Comparison of ENCODE assay signal across 17 cellular contexts in the genomic region with DNA sequence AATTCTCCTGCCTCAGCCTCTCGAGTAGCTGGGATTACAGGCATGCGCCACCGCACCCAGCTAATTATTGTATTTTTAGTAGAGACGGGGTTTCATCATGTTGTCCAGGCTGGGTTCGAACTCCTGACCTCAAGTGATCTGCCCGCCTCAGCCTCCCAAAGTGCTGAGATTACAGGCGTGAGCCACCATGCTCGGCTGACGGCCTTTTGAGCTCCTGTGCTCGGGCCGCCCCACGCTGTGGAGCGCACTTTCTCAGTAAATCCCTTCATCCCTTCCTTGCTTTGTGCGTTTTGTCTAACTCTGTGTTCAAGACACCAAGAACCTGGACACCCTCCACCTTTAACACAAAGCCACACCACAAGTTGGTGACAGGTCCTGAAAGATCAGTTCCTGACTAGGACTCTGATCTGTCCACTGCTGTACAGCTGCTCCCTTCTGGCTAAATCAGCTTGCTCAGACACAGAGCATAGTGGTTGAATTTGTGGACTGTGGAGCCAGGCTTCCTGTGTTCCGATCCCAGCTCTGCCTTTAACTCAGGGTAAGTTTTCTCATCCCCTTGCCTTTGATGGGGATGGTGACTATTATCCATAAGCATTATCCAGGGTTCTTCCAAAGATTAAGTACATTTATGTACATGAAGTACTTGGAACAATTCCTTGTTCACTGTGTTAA. TPM values are rescaled to one million over a fixed set of nuclear protein-coding genes. Genes with fewer than 3 reads are reported as not detected.
DNase-seq lines count a peak whose midpoint lies in the region; TF ChIP-seq lines count a peak whose summit lies in the region.
"Had no signal": no experiment of that assay in that cellular context is flagged by ENCODE, and none has a peak within 500 bp of the region (broad histone marks: within the 10 kb centered on the region; RNA-seq: fewer than 3 reads in every experiment).

No MANE protein-coding gene starts in this region.

- H3K36me3 Mint-ChIP-seq in HFFc6 (ENCODE audit: low read depth) (peaks cover 38% of the 10 kb centered on the region), mesothelial cell of epicardium (peaks cover 16% of the 10 kb centered on the region)
- H3K36me3 Mint-ChIP-seq in activated CD4-positive, alpha-beta memory T cell treated with anti-CD3 and anti-CD28 coated beads, Interleukin-2, amount 10 ng/mL, durations not matched to agents 7 days and 5 days (ENCODE audit: low read depth), result no peaks in the 10 kb centered on the region

- TF ChIP-seq CTCF in HFFc6 (IDR thresholded peaks at IDR 0.05) (no peak), mesothelial cell of epicardium (IDR thresholded peaks at IDR 0.05; ENCODE audit: unreplicated experiment) (no peak)

- peak overlapping the region in 3 of 5 donors; percentile 9 to 57 (median 55) for H3K9ac ChIP-seq in subcutaneous abdominal adipose tissue (ENCODE audit: low read length in 5 of 5)

- H3K4me1 Mint-ChIP-seq in HFFc6 (ENCODE audit: low read depth) (peaks cover 76% of the 10 kb centered on the region), mesothelial cell of epicardium (peaks cover 59% of the 10 kb centered on the region)
- peaks cover 20% of the 10 kb centered on the region for H3K4me1 Mint-ChIP-seq in activated CD4-positive, alpha-beta memory T cell treated with anti-CD3 and anti-CD28 coated beads, Interleukin-2, amount 10 ng/mL, durations not matched to agents 7 days and 5 days

- H3K27ac ChIP-seq in caudate nucleus (ENCODE audit: low read depth, low read length) (peak overlapping the region; percentile 82), subcutaneous abdominal adipose tissue (ENCODE audit: low read depth, low read length) (peak overlapping the region; percentile 94)

- H3K27me3 Mint-ChIP-seq in HFFc6 (ENCODE audit: insufficient read depth) (no peaks in the 10 kb centered on the region; the same call in none of the 2 replicates), mesothelial cell of epicardium (ENCODE audit: low read depth) (no peaks in the 10 kb centered on the region)
- peaks cover 2% of the 10 kb centered on the region for H3K27me3 Mint-ChIP-seq in activated CD4-positive, alpha-beta memory T cell treated with anti-CD3 and anti-CD28 coated beads, Interleukin-2, amount 10 ng/mL, durations not matched to agents 7 days and 5 days
- H3K27me3 Mint-ChIP-seq: activated CD4-positive, alpha-beta T cell treated with anti-CD3 and anti-CD28 coated beads, Interleukin-2, amount 10 ng/mL, durations not matched to agents 24 days and 14 days had no signal

- H3K9me3 Mint-ChIP-seq in HFFc6 (no peaks in the 10 kb centered on the region; the same call in 1 of the 2 replicates), mesothelial cell of epicardium (peaks cover 7% of the 10 kb centered on the region)
- peaks cover 2% of the 10 kb centered on the region for H3K9me3 Mint-ChIP-seq in activated CD4-positive, alpha-beta memory T cell treated with anti-CD3 and anti-CD28 coated beads, Interleukin-2, amount 10 ng/mL, durations not matched to agents 7 days and 5 days
- H3K9me3 Mint-ChIP-seq: activated CD4-positive, alpha-beta T cell treated with anti-CD3 and anti-CD28 coated beads, Interleukin-2, amount 10 ng/mL, durations not matched to agents 24 days and 14 days had no signal

- no peak for DNase-seq in HFFc6
- no peak for DNase-seq in caudate nucleus (lab: John Stamatoyannopoulos, UW)
- no peak for DNase-seq in mesothelial cell of epicardium (ENCODE audit: low spot score in 2 of 2, unreplicated experiment in 2 of 2)
- no peak for DNase-seq in GM19240 (ENCODE audit: insufficient read length, low spot score)
- no peak for DNase-seq in SK-N-DZ (ENCODE audit: low spot score)
- no peak for DNase-seq in activated CD4-positive, alpha-beta memory T cell treated with anti-CD3 and anti-CD28 coated beads, Interleukin-2, amount 10 ng/mL, durations not matched to agents 7 days and 5 days
- no peak for DNase-seq in DMS153 (lab: John Stamatoyannopoulos, UW)
- DNase-seq: activated CD4-positive, alpha-beta T cell treated with anti-CD3 and anti-CD28 coated beads, Interleukin-2, amount 10 ng/mL, durations not matched to agents 24 days and 14 days; activated T-cell treated with anti-CD3 and anti-CD28 coated beads, Interleukin-2, amount 50 U/mL, for 72 hours; DND-41; KBM-7; NCI-H146; NCI-H510A treated with DMSO at 0.1 percent for 48 hours; Peyer's patch; stimulated activated CD4-positive, alpha-beta T cell treated with anti-CD3 and anti-CD28 coated beads, Interleukin-15, amount 100 ng/mL, for 24 hours; T-helper 2 cell had no signal

- H3K27me3 ChIP-seq in subcutaneous abdominal adipose tissue (ENCODE audit: control insufficient read depth in 5 of 5, insufficient read depth in 4 of 5, low read length in 5 of 5), result no peaks in the 10 kb centered on the region
- H3K27me3 ChIP-seq: Peyer's patch had no signal

- H3K36me3 ChIP-seq in subcutaneous abdominal adipose tissue (ENCODE audit: control insufficient read depth in 5 of 5, insufficient read depth in 5 of 5, low read length in 5 of 5), result no peaks in the 10 kb centered on the region
- H3K36me3 ChIP-seq: Peyer's patch had no signal

- POLR2A ChIA-PET in activated CD4-positive, alpha-beta memory T cell treated with anti-CD3 and anti-CD28 coated beads, Interleukin-2, amount 10 ng/mL, durations not matched to agents 7 days and 5 days (lab: Charles Lee), result no interaction called here

- H3K9me3 ChIP-seq in subcutaneous abdominal adipose tissue (ENCODE audit: control insufficient read depth in 5 of 5, low read length in 5 of 5), result no peaks in the 10 kb centered on the region
- H3K9me3 ChIP-seq: Peyer's patch had no signal

- CTCF ChIA-PET in activated CD4-positive, alpha-beta memory T cell treated with anti-CD3 and anti-CD28 coated beads, Interleukin-2, amount 10 ng/mL, durations not matched to agents 7 days and 5 days (lab: Charles Lee), result interaction anchor here (1.2 kb wide), 1 partner anchor 64 kb away, joined by 4 read pairs; no protein-coding TSS in a partner anchor

- no peak overlapping the region for H3K4me3 ChIP-seq in subcutaneous abdominal adipose tissue (ENCODE audit: low read depth in 1 of 5, low read length in 5 of 5)
- H3K4me3 ChIP-seq: Peyer's patch had no signal

- H3K27ac Mint-ChIP-seq in HFFc6 (peak overlapping the region; percentile 44), mesothelial cell of epicardium (peak overlapping the region; percentile 62)
- H3K27ac Mint-ChIP-seq in activated CD4-positive, alpha-beta memory T cell treated with anti-CD3 and anti-CD28 coated beads, Interleukin-2, amount 10 ng/mL, durations not matched to agents 7 days and 5 days, result no peak overlapping the region
- H3K27ac Mint-ChIP-seq: activated CD4-positive, alpha-beta T cell treated with anti-CD3 and anti-CD28 coated beads, Interleukin-2, amount 10 ng/mL, durations not matched to agents 24 days and 14 days; activated T-cell treated with anti-CD3 and anti-CD28 coated beads, Interleukin-2, amount 50 U/mL, for 72 hours had no signal

- H3K4me3 Mint-ChIP-seq in HFFc6 (no peak overlapping the region), mesothelial cell of epicardium (no peak overlapping the region)
- H3K4me3 Mint-ChIP-seq in activated CD4-positive, alpha-beta memory T cell treated with anti-CD3 and anti-CD28 coated beads, Interleukin-2, amount 10 ng/mL, durations not matched to agents 7 days and 5 days, result no peak overlapping the region
- H3K4me3 Mint-ChIP-seq: activated CD4-positive, alpha-beta T cell treated with anti-CD3 and anti-CD28 coated beads, Interleukin-2, amount 10 ng/mL, durations not matched to agents 24 days and 14 days had no signal

- peaks cover 34 to 91% (median 86%) of the 10 kb centered on the region in 5 donors for H3K4me1 ChIP-seq in subcutaneous abdominal adipose tissue (ENCODE audit: control insufficient read depth in 5 of 5, insufficient read depth in 5 of 5, low read length in 5 of 5)

RNA-seq across cellular contexts. Expression of a gene that starts 20.1 kb away (rescaled TPM):
- total RNA-seq in HFFc6 (2021; fragmentation: NEBNext Ultra II Directional; extraction: Animal tissue kit (Norgen Biotek cat#: 25700)), result 10 to 100 TPM; 34.9 to 48.1 (median 40.3) TPM
- total RNA-seq in mesothelial cell of epicardium, result 26.2 to 27.6 TPM (median 26.3 TPM) in 3 replicates
- 0.85 and 1.9 TPM in 2 replicates for polyA plus RNA-seq in SK-N-DZ (2014; cell fraction: cytosol; rRNA removed)
- polyA plus RNA-seq in SK-N-DZ (2014; cell fraction: nucleus; rRNA removed), result 0.63 and 0.91 TPM in 2 replicates
- total RNA-seq in activated CD4-positive, alpha-beta memory T cell treated with anti-CD3 and anti-CD28 coated beads, Interleukin-2, amount 10 ng/mL, durations not matched to agents 7 days and 5 days, result under 1 TPM; 0.03 to 0.05 TPM

Comparison
In these comparisons a context has a peak if more than half of its experiments do, and no peak if none do; other contexts are left out.
1. RNA of a gene that starts 20.1 kb away (total RNA-seq): 34.9 to 48.1 TPM in HFFc6 and 26.2 to 27.6 TPM in mesothelial cell of epicardium; 0.03 to 0.05 TPM in activated CD4-positive, alpha-beta memory T cell treated with anti-CD3 and anti-CD28 coated beads, Interleukin-2, amount 10 ng/mL, durations not matched to agents 7 days and 5 days; every median in the first group is over 10 times any median in the second.